ENCODE assay signal across 11 cellular contexts in the genomic region with DNA sequence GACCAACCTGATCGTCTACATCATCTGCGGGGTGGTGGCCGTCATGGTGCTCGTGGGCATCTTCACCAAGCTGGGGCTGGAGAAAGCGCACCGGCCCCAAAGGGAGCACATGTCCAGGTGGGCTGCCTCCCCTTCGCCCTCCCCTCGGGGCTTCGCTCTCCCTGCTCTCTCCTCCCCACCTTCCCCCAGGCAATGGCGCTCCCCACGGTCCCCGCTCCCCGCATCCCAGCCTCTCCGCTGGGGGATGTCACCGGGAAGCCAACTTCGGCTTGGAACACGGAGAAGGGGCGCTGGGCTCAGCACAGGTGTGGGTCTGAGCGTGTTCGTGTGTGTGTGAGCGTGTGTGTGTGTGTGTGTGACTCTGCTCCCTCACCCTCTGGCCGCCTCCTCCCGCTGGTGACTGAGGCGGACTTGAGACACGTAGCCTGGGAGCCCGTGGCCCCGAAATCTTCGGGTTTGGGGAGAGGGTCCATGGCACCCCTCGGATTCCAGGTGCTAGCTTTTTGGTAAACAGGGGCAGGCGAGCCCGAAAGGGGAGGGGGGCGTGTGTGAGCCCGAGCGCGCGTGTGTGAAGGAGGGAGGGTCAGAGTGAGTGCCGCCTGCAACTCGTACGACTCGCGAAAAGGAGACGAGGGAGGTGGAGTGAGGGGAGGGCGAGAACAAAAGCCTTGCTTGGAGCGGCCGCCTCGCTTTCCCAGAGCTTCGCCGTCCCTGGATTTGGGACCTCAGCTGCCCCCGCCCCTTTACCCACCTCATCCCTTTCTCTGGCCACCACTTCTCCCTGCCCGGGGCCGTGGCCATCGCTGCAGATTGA. TPM values are rescaled to one million over a fixed set of nuclear protein-coding genes. Genes with fewer than 3 reads are reported as not detected.
DNase-seq lines count a peak whose midpoint lies in the region; ATAC-seq, FAIRE-seq and TF ChIP-seq lines count a peak whose summit lies in the region.
"Had no signal": no experiment of that assay in that cellular context is flagged by ENCODE, and none has a peak within 500 bp of the region (broad histone marks: within the 10 kb centered on the region; RNA-seq: fewer than 3 reads in every experiment).

No MANE protein-coding gene starts in this region.

- no peak for TF ChIP-seq EP300 in sigmoid colon (IDR thresholded peaks at IDR 0.05)

- H3K27me3 Mint-ChIP-seq in T-helper 2 cell treated with Interferon-gamma antibody and Interleukin-4, amounts not matched to agents 5 μg/mL and 100 μg/mL, for 36 hours (ENCODE audit: low read depth): peaks cover 71% of the 10 kb centered on the region

- no peaks in the 10 kb centered on the region for H3K79me2 ChIP-seq in hepatocyte

- H3K4me3 ChIP-seq in NT2/D1 (ENCODE audit: insufficient read length, low read depth) (peak overlapping the region; percentile 86), hepatocyte (peak overlapping the region; percentile 20), sigmoid colon (peak overlapping the region; percentile 14 to 47 (median 36))
- H3K4me3 ChIP-seq: GM23248 had no signal

- no peaks in the 10 kb centered on the region for H3K4me1 ChIP-seq in NT2/D1 (ENCODE audit: insufficient read depth, insufficient read length)
- peaks cover 16% of the 10 kb centered on the region for H3K4me1 ChIP-seq in hepatocyte (ENCODE audit: insufficient read depth)
- H3K4me1 ChIP-seq in sigmoid colon: peaks cover 0 to 31% (median 17%) of the 10 kb centered on the region in 4 donors

- intact Hi-C loops in sigmoid colon (cut with DNase I): no loop called here

- no peak overlapping the region for H3K27ac Mint-ChIP-seq in T-helper 2 cell treated with Interferon-gamma antibody and Interleukin-4, amounts not matched to agents 5 μg/mL and 100 μg/mL, for 36 hours

- no peaks in the 10 kb centered on the region for H3K9me3 ChIP-seq in NT2/D1 (ENCODE audit: insufficient read depth, low read length)
- H3K9me3 ChIP-seq in hepatocyte (ENCODE audit: low read depth): no peaks in the 10 kb centered on the region
- no peaks in the 10 kb centered on the region for H3K9me3 ChIP-seq in sigmoid colon

- H3K9ac ChIP-seq in NT2/D1 (ENCODE audit: insufficient read length, low read depth): peak overlapping the region; percentile 84
- H3K9ac ChIP-seq: GM23248 had no signal

- no peak for FAIRE-seq in frontal cortex (lab: Jason Lieb, UNC)

- no peaks in the 10 kb centered on the region for H3K36me3 Mint-ChIP-seq in T-helper 2 cell treated with Interferon-gamma antibody and Interleukin-4, amounts not matched to agents 5 μg/mL and 100 μg/mL, for 36 hours (ENCODE audit: low read depth)

- H3K4me3 Mint-ChIP-seq in T-helper 2 cell treated with Interferon-gamma antibody and Interleukin-4, amounts not matched to agents 5 μg/mL and 100 μg/mL, for 36 hours: peak overlapping the region; percentile 38

- peaks cover 2% of the 10 kb centered on the region for H3K4me1 Mint-ChIP-seq in T-helper 2 cell treated with Interferon-gamma antibody and Interleukin-4, amounts not matched to agents 5 μg/mL and 100 μg/mL, for 36 hours (ENCODE audit: low read depth)

- H3K27ac ChIP-seq in hepatocyte: no peak overlapping the region
- peak overlapping the region in 3 of 4 donors; percentile 7 to 42 (median 39) for H3K27ac ChIP-seq in sigmoid colon
- H3K27ac ChIP-seq: GM23248 had no signal

- TF ChIP-seq POLR2A in sigmoid colon (IDR thresholded peaks at IDR 0.05): no peak

- H3K27me3 ChIP-seq in NT2/D1 (ENCODE audit: insufficient read depth, insufficient read length): peaks cover 33% of the 10 kb centered on the region
- peaks cover 70% of the 10 kb centered on the region for H3K27me3 ChIP-seq in hepatocyte
- H3K27me3 ChIP-seq in sigmoid colon: peaks cover 22 to 66% (median 36%) of the 10 kb centered on the region in 3 donors

- H3K4me2 ChIP-seq in hepatocyte: peak overlapping the region; percentile 80

- no peak for DNase-seq in T-helper 2 cell treated with Interferon-gamma antibody and Interleukin-4, amounts not matched to agents 5 μg/mL and 100 μg/mL, for 36 hours (ENCODE audit: low spot score)
- no peak for DNase-seq in T-helper 2 cell
- no peak for DNase-seq in NT2/D1 (ENCODE audit: low read depth, low spot score)
- peak; percentile 13 for DNase-seq in hepatocyte (ENCODE audit: low spot score)
- no peak for DNase-seq in sigmoid colon
- no peak for DNase-seq in stimulated activated CD4-positive, alpha-beta T cell treated with anti-CD3 and anti-CD28 coated beads, Interleukin-4, amount 100 ng/mL, for 1 hour
- no peak for DNase-seq in frontal cortex (ENCODE audit: low spot score in 2 of 2)
- DNase-seq: activated naive CD4-positive, alpha-beta T cell treated with Interleukin-2 at 50 U/mL for 16 hours; NCI-H2081 had no signal

- WGBS in hepatocyte (ENCODE audit: low lambda C conversion rate, missing lambda C conversion rate): under 1% methylated on average over 44 of the region's 52 CpGs
- WGBS in sigmoid colon, 2 donors: 4 to 10% methylated on average over 52 of the region's 52 CpGs

- no peak overlapping the region for H2AFZ ChIP-seq in hepatocyte
- H2AFZ ChIP-seq: GM23248 had no signal

- H3K36me3 ChIP-seq in NT2/D1 (ENCODE audit: insufficient read depth, insufficient read length, low read length) (peaks cover 20% of the 10 kb centered on the region), hepatocyte (replicated peaks; ENCODE audit: insufficient read depth, low read depth) (no peaks in the 10 kb centered on the region), sigmoid colon (no peaks in the 10 kb centered on the region)

- no peak for ATAC-seq in HG02571 (IDR thresholded peaks at IDR 0.05; ENCODE audit: unreplicated experiment)

- no peaks in the 10 kb centered on the region for H4K20me1 ChIP-seq in hepatocyte (ENCODE audit: insufficient read depth, poor library complexity, severe bottlenecking)

- H3K9me3 Mint-ChIP-seq in T-helper 2 cell treated with Interferon-gamma antibody and Interleukin-4, amounts not matched to agents 5 μg/mL and 100 μg/mL, for 36 hours: no peaks in the 10 kb centered on the region

- no peaks in the 10 kb centered on the region for H3K9me2 ChIP-seq in hepatocyte (replicated peaks; ENCODE audit: insufficient read depth)

- TF ChIP-seq CTCF in hepatocyte (IDR thresholded peaks at IDR 0.05; ENCODE audit: poor library complexity) (no peak), sigmoid colon (IDR thresholded peaks at IDR 0.05) (no peak)

RNA-seq across cellular contexts. Expression of a gene that starts 1.3 kb away (rescaled TPM):
- total RNA-seq in hepatocyte (1.1 and 1.3 TPM in 2 replicates), sigmoid colon (1 to 10 TPM; 3.1 to 8.6 (median 6.0) TPM), frontal cortex (13.9 TPM)
- polyA plus RNA-seq in hepatocyte (0.83 and 1.3 TPM in 2 replicates), sigmoid colon (under 1 TPM; under 0.01 to 0.95 (median 0.23) TPM)
- total RNA-seq: GM23248 had no signal
- polyA plus RNA-seq: GM23248 had no signal

Comparison
In these comparisons a context has a peak if more than half of its experiments do, and no peak if none do; other contexts are left out.
1. H3K4me3 ChIP-seq: peak in every context shown above with its lines; median percentile 86 in NT2/D1; 36 in sigmoid colon; 20 in hepatocyte.